22 cellular contexts compared by ENCODE assay signal in the genomic region with DNA sequence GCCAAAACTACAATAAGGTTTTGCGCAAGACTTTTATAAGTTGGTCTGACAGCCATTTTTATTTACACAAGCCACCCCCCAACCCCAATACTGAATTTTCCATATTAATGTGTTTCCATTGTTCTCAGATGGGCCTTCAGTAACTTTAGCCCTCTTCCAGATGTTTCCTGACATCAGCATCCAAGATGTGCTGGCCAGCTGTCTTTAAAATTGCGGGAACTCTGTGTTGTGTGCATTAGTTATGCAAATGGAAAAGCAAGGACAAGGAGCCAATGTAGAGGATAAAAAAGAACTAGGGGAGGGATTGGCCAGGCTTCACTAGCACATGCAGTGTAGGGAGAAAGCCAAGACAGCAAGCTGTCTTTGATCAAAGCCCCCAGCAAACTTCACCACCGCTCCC. TPM values are rescaled to one million over a fixed set of nuclear protein-coding genes. Genes with fewer than 3 reads are reported as not detected.
A peak's percentile ranks its signal among the peaks of the same experiment; 100 is the strongest.
DNase-seq lines count a peak whose midpoint lies in the region; FAIRE-seq and TF ChIP-seq lines count a peak whose summit lies in the region.
"Had no signal": no experiment of that assay in that cellular context is flagged by ENCODE, and none has a peak within 500 bp of the region (broad histone marks: within the 10 kb centered on the region; RNA-seq: fewer than 3 reads in every experiment).

No MANE protein-coding gene starts in this region.

- peaks cover 8% of the 10 kb centered on the region for H3K4me1 ChIP-seq in left ventricle myocardium inferior
- H3K4me1 ChIP-seq in right atrium auricular region, result no peaks in the 10 kb centered on the region
- H3K4me1 ChIP-seq in H1 (replicated peaks in 1 of 4; ENCODE audit: control insufficient read depth in 3 of 4, insufficient read depth in 4 of 4, low read length in 3 of 4), result peaks cover 0 to 5% (median 2%) of the 10 kb centered on the region in 4 experiments; a peak in 3 of 7 replicates
- no peaks in the 10 kb centered on the region for H3K4me1 ChIP-seq in hepatocyte (ENCODE audit: insufficient read depth)
- peaks cover 22% of the 10 kb centered on the region for H3K4me1 ChIP-seq in vagina
- H3K4me1 ChIP-seq: BLaER1 treated with 17β-estradiol and CSF1 and Interleukin-3, amounts not matched to agents 10 nM and 100 nM; upper lobe of right lung had no signal

- H3K79me2 ChIP-seq in H1 (ENCODE audit: control insufficient read depth in 1 of 2, insufficient read depth in 2 of 2, low read length in 2 of 2), result no peaks in the 10 kb centered on the region
- no peaks in the 10 kb centered on the region for H3K79me2 ChIP-seq in hepatocyte

- H2BK15ac ChIP-seq in H1 (ENCODE audit: low read length), result no peak overlapping the region

- no peak for TF ChIP-seq EP300 in H1 (IDR thresholded peaks at IDR 0.05; ENCODE audit: borderline replicate concordance in 1 of 2, low read depth in 2 of 2, low read length in 2 of 2)

- POLR2A ChIA-PET in H1 (lab: Charles Lee; ENCODE audit: partially characterized antibody), result interaction anchor here (1.3 kb wide), 1 partner anchor 49 kb away, joined by 3 read pairs; a partner anchor contains a TSS

- CTCF ChIA-PET in H1 (lab: Charles Lee; ENCODE audit: partially characterized antibody), result interaction anchor here (0.6 to 2.3 kb wide), 5 partner anchors 18 to 213 kb away, joined by 3 to 5 read pairs (median 3); no protein-coding TSS in a partner anchor

- WGBS in H1 (ENCODE audit: extremely low coverage in 1 of 2, insufficient coverage in 1 of 2, insufficient read length in 1 of 2, insufficient replicate concordance in 2 of 2, low coverage in 1 of 2, low lambda C conversion rate in 2 of 2, missing lambda C conversion rate in 1 of 2), 2 experiments, result 72% methylated on average over 3 of the region's 3 CpGs; no CpG with 5 or more reads in 1 of the 2 experiments
- WGBS in hepatocyte (ENCODE audit: low lambda C conversion rate, missing lambda C conversion rate), result 63% methylated on average over 3 of the region's 3 CpGs

- no peak for TF ChIP-seq RAD21 in H1 (IDR thresholded peaks at IDR 0.05 in 1 of 2, conservative IDR thresholded peaks at IDR 0.05 in 1 of 2; ENCODE audit: low read depth in 2 of 2, low read length in 2 of 2)

- H3K9me3 ChIP-seq in left ventricle myocardium inferior (replicated peaks) (no peaks in the 10 kb centered on the region), right atrium auricular region (no peaks in the 10 kb centered on the region), H1 (ENCODE audit: insufficient read depth in 2 of 2, low read depth in 1 of 2, low read length in 1 of 2) (no peaks in the 10 kb centered on the region), hepatocyte (ENCODE audit: low read depth) (no peaks in the 10 kb centered on the region), vagina (no peaks in the 10 kb centered on the region)
- H3K9me3 ChIP-seq: BLaER1 treated with 17β-estradiol and CSF1 and Interleukin-3, amounts not matched to agents 10 nM and 100 nM; upper lobe of right lung had no signal

- DNase-seq in left ventricle myocardium inferior (no peak), right atrium auricular region (ENCODE audit: low spot score) (no peak), H1 (ENCODE audit: low read depth in 1 of 2, low spot score in 2 of 2) (no peak), hepatocyte (ENCODE audit: low spot score) (peak; percentile 52), vagina (ENCODE audit: extremely low spot score in 2 of 2) (no peak), NCI-H524 treated with DMSO at 0.1 percent for 48 hours (lab: John Stamatoyannopoulos, UW) (no peak)
- DNase-seq in activated CD8-positive, alpha-beta memory T cell treated with anti-CD3 and anti-CD28 coated beads, Interleukin-2, amount 50 U/mL, for 4 hours, result no peak
- DNase-seq in activated CD4-positive, alpha-beta T cell treated with anti-CD3 and anti-CD28 coated beads, Interleukin-2, amount 50 U/mL, for 4 hours, result no peak
- DNase-seq: activated CD4-positive, CD25-positive, alpha-beta regulatory T cell treated with anti-CD3 and anti-CD28 coated beads, Interleukin-2, amount 50 U/mL, for 72 hours; activated CD8-positive, alpha-beta memory T cell treated with anti-CD3 and anti-CD28 coated beads for 24 hours; activated naive CD4-positive, alpha-beta T cell treated with anti-CD3 and anti-CD28 coated beads, Interleukin-2, amount 50 U/mL, for 16 hours; activated T-cell treated with anti-CD3 and anti-CD28 coated beads, Interleukin-2, amount 50 U/mL, for 4 hours; central memory CD4-positive, alpha-beta T cell; EL; NCI-H1694; NCI-H774; SW 1271; upper lobe of right lung had no signal

- H3K14ac ChIP-seq in H1 (ENCODE audit: insufficient read length), result no peak overlapping the region

- no peaks in the 10 kb centered on the region for H3K23me2 ChIP-seq in H1 (ENCODE audit: low read depth, low read length)

- no peak overlapping the region for H2BK120ac ChIP-seq in H1 (replicated peaks; ENCODE audit: low read depth, low read length)

- H3K4me2 ChIP-seq in H1 (ENCODE audit: insufficient read depth in 1 of 2, low read depth in 2 of 2, low read length in 2 of 2), result no peak overlapping the region; a peak in 1 of 4 replicates
- no peak overlapping the region for H3K4me2 ChIP-seq in hepatocyte
- H3K4me2 ChIP-seq: BLaER1 treated with 17β-estradiol and CSF1 and Interleukin-3, amounts not matched to agents 10 nM and 100 nM had no signal

- no peak overlapping the region for H3K56ac ChIP-seq in H1 (replicated peaks; ENCODE audit: insufficient read length, low read depth, low read length)

- H3K36me3 ChIP-seq in left ventricle myocardium inferior, result no peaks in the 10 kb centered on the region
- no peaks in the 10 kb centered on the region for H3K36me3 ChIP-seq in right atrium auricular region
- no peaks in the 10 kb centered on the region for H3K36me3 ChIP-seq in H1 (ENCODE audit: control insufficient read depth in 2 of 4, insufficient read depth in 4 of 4, low read length in 3 of 4)
- no peaks in the 10 kb centered on the region for H3K36me3 ChIP-seq in hepatocyte (replicated peaks; ENCODE audit: insufficient read depth, low read depth)
- H3K36me3 ChIP-seq in vagina, result no peaks in the 10 kb centered on the region
- H3K36me3 ChIP-seq: BLaER1 treated with 17β-estradiol and CSF1 and Interleukin-3, amounts not matched to agents 10 nM and 100 nM; upper lobe of right lung had no signal

- no peak overlapping the region for H4K5ac ChIP-seq in H1 (ENCODE audit: insufficient read length, low read depth, low read length)

- H3K4me3 ChIP-seq in left ventricle myocardium inferior (no peak overlapping the region), right atrium auricular region (no peak overlapping the region), H1 (ENCODE audit: extremely low read depth in 1 of 4, insufficient read depth in 2 of 4, low read depth in 3 of 4, low read length in 4 of 4) (no peak overlapping the region), hepatocyte (no peak overlapping the region), vagina (no peak overlapping the region)
- H3K4me3 ChIP-seq: BLaER1 treated with 17β-estradiol and CSF1 and Interleukin-3, amounts not matched to agents 10 nM and 100 nM; upper lobe of right lung had no signal

- no peak for FAIRE-seq in H1 (lab: Jason Lieb, UNC)
- FAIRE-seq: A204.1, HTR-8/SVneo had no signal

- H3K27ac ChIP-seq in left ventricle myocardium inferior (replicated peaks), result peak overlapping the region; percentile 43
- no peak overlapping the region for H3K27ac ChIP-seq in right atrium auricular region
- H3K27ac ChIP-seq in H1 (ENCODE audit: low read depth, low read length), result no peak overlapping the region
- peak overlapping the region; percentile 81 for H3K27ac ChIP-seq in hepatocyte
- H3K27ac ChIP-seq in vagina, result peak overlapping the region; percentile 42
- H3K27ac ChIP-seq: BLaER1 treated with 17β-estradiol and CSF1 and Interleukin-3, amounts not matched to agents 10 nM and 100 nM; epithelial cell of prostate; upper lobe of right lung had no signal

- H2BK12ac ChIP-seq in H1 (ENCODE audit: low read depth, low read length), result no peak overlapping the region

- H2BK20ac ChIP-seq in H1 (ENCODE audit: low read length), result no peak overlapping the region

- H3K79me1 ChIP-seq in H1 (ENCODE audit: low read depth, low read length), result no peaks in the 10 kb centered on the region

- H4K20me1 ChIP-seq in H1 (replicated peaks in 1 of 2; ENCODE audit: control insufficient read depth in 1 of 2, insufficient read depth in 2 of 2, low read length in 2 of 2), result no peaks in the 10 kb centered on the region
- H4K20me1 ChIP-seq in hepatocyte (ENCODE audit: insufficient read depth, poor library complexity, severe bottlenecking), result no peaks in the 10 kb centered on the region
- H4K20me1 ChIP-seq: BLaER1 treated with 17β-estradiol and CSF1 and Interleukin-3, amounts not matched to agents 10 nM and 100 nM had no signal

- H4K91ac ChIP-seq in H1 (replicated peaks; ENCODE audit: insufficient read length, low read length), result no peak overlapping the region

- H4K8ac ChIP-seq in H1 (ENCODE audit: extremely low read depth, insufficient read depth, low read length), result no peak overlapping the region

- no peak overlapping the region for H3K4ac ChIP-seq in H1 (replicated peaks; ENCODE audit: insufficient read length, low read depth, low read length)

- H3K23ac ChIP-seq in H1 (ENCODE audit: insufficient read length), result no peak overlapping the region

- H2AFZ ChIP-seq in H1 (ENCODE audit: low read length) (no peak overlapping the region), hepatocyte (no peak overlapping the region)

- H3K18ac ChIP-seq in H1 (ENCODE audit: extremely low read depth, low read length), result no peak overlapping the region

- no peak overlapping the region for H2AK5ac ChIP-seq in H1 (ENCODE audit: low read depth, low read length)

- intact Hi-C loops in left ventricle myocardium inferior (cut with micrococcal nuclease), result no loop called here
- intact Hi-C loops in vagina (cut with DNase I), result no loop called here

- no peak overlapping the region for H2BK5ac ChIP-seq in H1 (ENCODE audit: low read depth, low read length)

- no peaks in the 10 kb centered on the region for H3K9me2 ChIP-seq in hepatocyte (replicated peaks; ENCODE audit: insufficient read depth)

- H3K27me3 ChIP-seq in left ventricle myocardium inferior (ENCODE audit: low read depth) (no peaks in the 10 kb centered on the region), right atrium auricular region (no peaks in the 10 kb centered on the region), H1 (replicated peaks in 1 of 4; ENCODE audit: control insufficient read depth in 3 of 4, extremely low read depth in 1 of 4, insufficient read depth in 3 of 4, low read length in 3 of 4) (no peaks in the 10 kb centered on the region), hepatocyte (no peaks in the 10 kb centered on the region), vagina (no peaks in the 10 kb centered on the region)
- H3K27me3 ChIP-seq: BLaER1 treated with 17β-estradiol and CSF1 and Interleukin-3, amounts not matched to agents 10 nM and 100 nM; upper lobe of right lung had no signal

- no peak for TF ChIP-seq CTCF in left ventricle myocardium inferior (IDR thresholded peaks at IDR 0.05; ENCODE audit: borderline replicate concordance)
- no peak for TF ChIP-seq CTCF in right atrium auricular region (IDR thresholded peaks at IDR 0.05)
- TF ChIP-seq CTCF in H1 (IDR thresholded peaks at IDR 0.05; ENCODE audit: control extremely low read depth in 1 of 3, insufficient read depth in 1 of 3, low read depth in 1 of 3, low read length in 3 of 3), result no peak
- no peak for TF ChIP-seq CTCF in hepatocyte (IDR thresholded peaks at IDR 0.05; ENCODE audit: poor library complexity)
- no peak for TF ChIP-seq CTCF in vagina (IDR thresholded peaks at IDR 0.05)

- H3K9ac ChIP-seq in H1 (replicated peaks in 1 of 4; ENCODE audit: extremely low read depth in 1 of 4, low read depth in 3 of 4, low read length in 3 of 4), result no peak overlapping the region
- H3K9ac ChIP-seq: BLaER1 treated with 17β-estradiol and CSF1 and Interleukin-3, amounts not matched to agents 10 nM and 100 nM had no signal

- TF ChIP-seq POLR2A in H1 (IDR thresholded peaks at IDR 0.05; ENCODE audit: control extremely low read depth in 1 of 2, low read depth in 2 of 2, low read length in 2 of 2) (no peak), vagina (IDR thresholded peaks at IDR 0.05) (no peak)

RNA-seq across cellular contexts. Expression of a gene that starts 45.4 kb away (rescaled TPM):
- total RNA-seq in left ventricle myocardium inferior, result 18.4 TPM
- 10 to 100 TPM; 10.3 to 10.6 TPM for total RNA-seq in right atrium auricular region
- total RNA-seq in H1 (2021; fragmentation: NEBNext Ultra II Directional; extraction: Animal tissue kit (Norgen Biotek cat#: 25700)), result 51.6 and 57.2 TPM in 2 replicates
- polyA plus RNA-seq in H1 (2011; rRNA removed), result 12.1 and 20.2 TPM in 2 replicates
- 31.2 TPM for polyA plus RNA-seq in H1 (2011; cell fraction: cytosol; rRNA removed)
- polyA plus RNA-seq in H1 (2011; cell fraction: nucleus; rRNA removed), result 13.4 TPM
- polyA plus RNA-seq in H1 (2012, experiment 1 of 2), result 29.5 to 50.7 TPM (median 35.3 TPM) in 4 replicates
- polyA plus RNA-seq in H1 (2012, experiment 2 of 2), result 5.6 TPM
- polyA plus RNA-seq in H1 (2013, experiment 1 of 2), result 29.8 TPM
- 27.4 TPM for polyA plus RNA-seq in H1 (2013, experiment 2 of 2)
- polyA minus RNA-seq in H1 (2011; rRNA and poly(A)+ RNA removed), result 23.8 and 53.1 TPM in 2 replicates
- polyA minus RNA-seq in H1 (2011; cell fraction: cytosol; rRNA and poly(A)+ RNA removed), result 9.4 TPM
- polyA minus RNA-seq in H1 (2011; cell fraction: nucleus; rRNA and poly(A)+ RNA removed), result 19.4 TPM
- 39.0 and 39.7 TPM in 2 replicates for total RNA-seq in hepatocyte
- 46.6 and 60.7 TPM in 2 replicates for polyA plus RNA-seq in hepatocyte
- total RNA-seq in vagina, result 18.9 TPM

RNA-seq across cellular contexts. Expression of a gene that starts 49.1 kb away (rescaled TPM):
- total RNA-seq in left ventricle myocardium inferior (39.1 TPM), right atrium auricular region (10 to 100 TPM; 53.4 to 73.1 TPM), hepatocyte (54.7 and 55.8 TPM in 2 replicates), vagina (181 TPM)
- total RNA-seq in H1 (2021; fragmentation: NEBNext Ultra II Directional; extraction: Animal tissue kit (Norgen Biotek cat#: 25700)), result 18.6 and 19.2 TPM in 2 replicates
- polyA plus RNA-seq in H1 (2011; rRNA removed) (15.7 and 19.2 TPM in 2 replicates), hepatocyte (40.5 and 40.6 TPM in 2 replicates)
- polyA plus RNA-seq in H1 (2011; cell fraction: cytosol; rRNA removed), result 13.0 TPM
- 27.0 TPM for polyA plus RNA-seq in H1 (2011; cell fraction: nucleus; rRNA removed)
- 9.0 to 17.1 TPM (median 11.7 TPM) in 4 replicates for polyA plus RNA-seq in H1 (2012, experiment 1 of 2)
- polyA plus RNA-seq in H1 (2012, experiment 2 of 2), result 7.5 TPM
- 12.6 TPM for polyA plus RNA-seq in H1 (2013, experiment 1 of 2)
- 12.3 TPM for polyA plus RNA-seq in H1 (2013, experiment 2 of 2)
- 25.0 and 28.6 TPM in 2 replicates for polyA minus RNA-seq in H1 (2011; rRNA and poly(A)+ RNA removed)
- polyA minus RNA-seq in H1 (2011; cell fraction: cytosol; rRNA and poly(A)+ RNA removed), result 13.1 TPM
- polyA minus RNA-seq in H1 (2011; cell fraction: nucleus; rRNA and poly(A)+ RNA removed), result 71.1 TPM

Comparison
In these comparisons a context has a peak if more than half of its experiments do, and no peak if none do; other contexts are left out.
1. H3K27ac ChIP-seq: peak in left ventricle myocardium inferior (single experiment), hepatocyte (single experiment) and vagina (single experiment); none in right atrium auricular region (0 of 2) and H1 (single experiment).